8 cellular contexts compared by ENCODE assay signal in genomic region chr19:912181-913079, GRCh38. TPM values are rescaled to one million over a fixed set of nuclear protein-coding genes. Genes with fewer than 3 reads are reported as not detected.
DNase-seq lines count a peak whose midpoint lies in the region; ATAC-seq and TF ChIP-seq lines count a peak whose summit lies in the region.

No MANE protein-coding gene starts in this region.

- peaks cover 15% of the 10 kb centered on the region for H3K27me3 ChIP-seq in gastroesophageal sphincter
- H3K27me3 ChIP-seq in skeletal muscle satellite cell (ENCODE audit: control insufficient read depth, insufficient read depth, low read length): peaks cover 4% of the 10 kb centered on the region

- TF ChIP-seq POLR2A in gastroesophageal sphincter (IDR thresholded peaks at IDR 0.05): no peak

- ATAC-seq in gastroesophageal sphincter (peak; percentile 62), GM21723 (IDR thresholded peaks at IDR 0.05; ENCODE audit: unreplicated experiment) (no peak)

- H3K4me2 ChIP-seq in skeletal muscle satellite cell (ENCODE audit: low read length): peak overlapping the region; percentile 82

- peak overlapping the region; percentile 85 to 92 for H3K4me3 ChIP-seq in gastroesophageal sphincter
- H3K4me3 ChIP-seq in skeletal muscle satellite cell (ENCODE audit: low read length): peak overlapping the region; percentile 95

- peak overlapping the region; percentile 94 for H3K9ac ChIP-seq in skeletal muscle satellite cell (ENCODE audit: low read depth, low read length)

- H3K9me3 ChIP-seq in gastroesophageal sphincter: no peaks in the 10 kb centered on the region
- H3K9me3 ChIP-seq in skeletal muscle satellite cell (replicated peaks; ENCODE audit: low read length): no peaks in the 10 kb centered on the region

- TF ChIP-seq CTCF in gastroesophageal sphincter (IDR thresholded peaks at IDR 0.05): no peak

- no peak for TF ChIP-seq EP300 in gastroesophageal sphincter (IDR thresholded peaks at IDR 0.05)

- peak overlapping the region; percentile 40 to 96 (median 88) for H3K27ac ChIP-seq in gastroesophageal sphincter

- intact Hi-C loops in posterior cingulate gyrus (cut with DNase I): no loop called here

- peaks cover 0 to 31% (median 8%) of the 10 kb centered on the region in 3 donors for H3K4me1 ChIP-seq in gastroesophageal sphincter
- H3K4me1 ChIP-seq in skeletal muscle satellite cell (ENCODE audit: control insufficient read depth, insufficient read depth, low read length): peaks cover 15% of the 10 kb centered on the region

- WGBS in gastroesophageal sphincter (ENCODE audit: low coverage in 1 of 2), 2 donors: 0% methylated on average over 8 of the region's 69 CpGs; no CpG with 5 or more reads in 1 of the 2 donors

- DNase-seq in activated gamma-delta T cell treated with Interleukin-2 at 50 U/mL for 16 hours (peak; percentile 46), activated gamma-delta T cell (lab: John Stamatoyannopoulos, UW) (no peak), RKO (ENCODE audit: low spot score) (no peak), posterior cingulate gyrus (no peak)
- peak; percentile 51 for DNase-seq in activated CD4-positive, alpha-beta T cell treated with anti-CD3 and anti-CD28 coated beads, Interleukin-2, amount 50 U/mL, for 1 hour

- H3K36me3 ChIP-seq in gastroesophageal sphincter (no peaks in the 10 kb centered on the region), skeletal muscle satellite cell (ENCODE audit: insufficient read depth, low read length) (no peaks in the 10 kb centered on the region)

RNA-seq across cellular contexts. Expression of gene R3HDM4, which starts 0.6 kb away (rescaled TPM):
- 10 to 100 TPM; 23.7 to 44.9 (median 32.9) TPM for total RNA-seq in gastroesophageal sphincter
- total RNA-seq in skeletal muscle satellite cell (2012; rRNA removed): 24.3 and 37.6 TPM in 2 replicates

RNA-seq across cellular contexts. Expression of gene KISS1R, which starts 4.7 kb away (rescaled TPM):
- not detected for total RNA-seq in gastroesophageal sphincter
- total RNA-seq in skeletal muscle satellite cell (2012; rRNA removed): not detected in 2 replicates

RNA-seq across cellular contexts. Expression of gene ARID3A, which starts 13.4 kb away (rescaled TPM):
- 1 to 10 TPM; 3.6 to 6.2 (median 4.9) TPM for total RNA-seq in gastroesophageal sphincter
- 10.0 and 15.5 TPM in 2 replicates for total RNA-seq in skeletal muscle satellite cell (2012; rRNA removed)

RNA-seq across cellular contexts. Expression of gene RNU6-9, which starts 19.1 kb away (rescaled TPM):
- not detected for total RNA-seq in gastroesophageal sphincter
- total RNA-seq in skeletal muscle satellite cell (2012; rRNA removed): not detected in 2 replicates

RNA-seq across cellular contexts. Expression of gene MED16, which starts 19.4 kb away (rescaled TPM):
- total RNA-seq in gastroesophageal sphincter: 10 to 100 TPM; 20.2 to 40.3 (median 28.1) TPM
- total RNA-seq in skeletal muscle satellite cell (2012; rRNA removed): 29.5 and 30.2 TPM in 2 replicates

Comparison
In these comparisons a context has a peak if more than half of its experiments do, and no peak if none do; other contexts are left out.
1. DNase-seq: peak in activated gamma-delta T cell treated with Interleukin-2 at 50 U/mL for 16 hours (single experiment) and activated CD4-positive, alpha-beta T cell treated with anti-CD3 and anti-CD28 coated beads, Interleukin-2, amount 50 U/mL, for 1 hour (single experiment); none in activated gamma-delta T cell (single experiment), RKO (single experiment) and posterior cingulate gyrus (0 of 10).